In genomic region chr11:94880216-94880615, GRCh38 we compare ENCODE assay signal across 16 cellular contexts.
DNase-seq lines count a peak whose midpoint lies in the region; FAIRE-seq and TF ChIP-seq lines count a peak whose summit lies in the region.
"Had no signal": no experiment of that assay in that cellular context is flagged by ENCODE, and none has a peak within 500 bp of the region (broad histone marks: within the 10 kb centered on the region; RNA-seq: fewer than 3 reads in every experiment).

No MANE protein-coding gene starts in this region.

- CTCF ChIA-PET in HEK293 (lab: Yijun Ruan, JAX) = interaction anchor here (0.6 kb wide), 1 partner anchor 52 kb away, joined by 3 read pairs; no protein-coding TSS in a partner anchor

- no peaks in the 10 kb centered on the region for H3K27me3 ChIP-seq in keratinocyte (ENCODE audit: control insufficient read depth, extremely low read depth, insufficient read depth, low read length)
- H3K27me3 ChIP-seq in suprapubic skin = no peaks in the 10 kb centered on the region

- H3K9me3 ChIP-seq in HEK293 (ENCODE audit: control insufficient read depth, insufficient read depth, low read depth, low read length) (no peaks in the 10 kb centered on the region), keratinocyte (ENCODE audit: control insufficient read depth, low read depth, low read length) (no peaks in the 10 kb centered on the region), suprapubic skin (no peaks in the 10 kb centered on the region)

- H3K4me1 ChIP-seq in HEK293 (ENCODE audit: control insufficient read depth, insufficient read depth, low read length) (no peaks in the 10 kb centered on the region), keratinocyte (ENCODE audit: control insufficient read depth, extremely low read depth, insufficient read depth, low read length) (peaks cover 52% of the 10 kb centered on the region), suprapubic skin (peaks cover 17% of the 10 kb centered on the region)

- POLR2A ChIA-PET in HEK293 (lab: Yijun Ruan, JAX) = no interaction called here

- 96% methylated on average over 4 of the region's 4 CpGs for WGBS in suprapubic skin

- peak; percentile 90 for FAIRE-seq in keratinocyte (lab: Jason Lieb, UNC)
- FAIRE-seq: colon had no signal

- in situ Hi-C loops in Caki2 (cut with HindIII; ENCODE audit: low pct_unique_long_range_greater_than_20kb, low sequenced_read_pairs) = no loop called here

- dilution Hi-C loops in keratinocyte (cut with MboI; ENCODE audit: extremely low pct_ligation_motif_present, low sequenced_read_pairs) = no loop called here

- H3K9me1 ChIP-seq in keratinocyte (ENCODE audit: control insufficient read depth, extremely low read depth, insufficient read depth, low read length) = peaks cover 3% of the 10 kb centered on the region

- no peak overlapping the region for H3K9ac ChIP-seq in keratinocyte (ENCODE audit: control insufficient read depth, extremely low read depth, insufficient read depth, low read length)

- peak; percentile 83 for DNase-seq in Caki2 (ENCODE audit: low read depth)
- DNase-seq in SHP77 (lab: John Stamatoyannopoulos, UW) = peak; percentile 37 to 40
- peak; percentile 58 for DNase-seq in keratinocyte (ENCODE audit: low read depth, low spot score)
- DNase-seq in osteocyte (ENCODE audit: extremely low spot score, unreplicated experiment) = no peak
- DNase-seq in caudate nucleus (lab: John Stamatoyannopoulos, UW) = no peak
- DNase-seq in midbrain (lab: John Stamatoyannopoulos, UW) = no peak
- no peak for DNase-seq in suprapubic skin (ENCODE audit: low spot score in 2 of 2)
- DNase-seq: amniotic stem cell; C1 segment of cervical spinal cord; GF-D8; NCI-H1436 treated with DMSO at 0.1 percent for 48 hours; stimulated activated CD4-positive, alpha-beta T cell treated with anti-CD3 and anti-CD28 coated beads, Interleukin-2, amount 100 ng/mL, for 48 hours had no signal

- TF ChIP-seq CTCF in HEK293 (tag by site-specific recombination; IDR thresholded peaks at IDR 0.05) (no peak), keratinocyte (optimal IDR thresholded peaks at IDR 0.05 in 1 of 3, IDR thresholded peaks at IDR 0.05 in 1 of 3, conservative IDR thresholded peaks at IDR 0.05 in 1 of 3; ENCODE audit: extremely low read depth in 1 of 3, insufficient read depth in 2 of 3, low read length in 3 of 3) (no peak), osteocyte (IDR thresholded peaks at IDR 0.05) (no peak), suprapubic skin (IDR thresholded peaks at IDR 0.05) (no peak)

- peaks cover 0 to 66% of the 10 kb centered on the region in 2 experiments; a peak in 1 of 3 replicates for H3K36me3 ChIP-seq in HEK293 (ENCODE audit: control insufficient read depth in 2 of 2, insufficient read depth in 1 of 2, low read length in 2 of 2)
- H3K36me3 ChIP-seq in keratinocyte (ENCODE audit: control insufficient read depth in 2 of 2, extremely low read depth in 1 of 2, insufficient read depth in 2 of 2, low read length in 2 of 2) = peaks cover 37 to 59% of the 10 kb centered on the region in 2 experiments
- peaks cover 31% of the 10 kb centered on the region for H3K36me3 ChIP-seq in suprapubic skin

- no peak overlapping the region for H3K27ac Mint-ChIP-seq in osteocyte (ENCODE audit: unreplicated experiment)
- H3K27ac Mint-ChIP-seq: IgD-negative memory B cell, nephron had no signal

- H3K9me3 Mint-ChIP-seq in osteocyte (ENCODE audit: unreplicated experiment) = no peaks in the 10 kb centered on the region
- H3K9me3 Mint-ChIP-seq: nephron had no signal

- H3K4me2 ChIP-seq in keratinocyte (ENCODE audit: control insufficient read depth, extremely low read depth, insufficient read depth, low read depth, low read length) = no peak overlapping the region

- H3K4me3 Mint-ChIP-seq in osteocyte (ENCODE audit: unreplicated experiment) = no peak overlapping the region
- H3K4me3 Mint-ChIP-seq: IgD-negative memory B cell, nephron had no signal

- H4K20me1 ChIP-seq in keratinocyte (ENCODE audit: control insufficient read depth, extremely low read depth, insufficient read depth, low read length) = peaks cover 7% of the 10 kb centered on the region

- no peak overlapping the region for H2AFZ ChIP-seq in keratinocyte (ENCODE audit: control insufficient read depth, low read length)

- H3K4me1 Mint-ChIP-seq in osteocyte (ENCODE audit: unreplicated experiment) = peaks cover 28% of the 10 kb centered on the region

- TF ChIP-seq POLR2A in suprapubic skin (IDR thresholded peaks at IDR 0.05) = no peak

- H3K79me2 ChIP-seq in keratinocyte (ENCODE audit: control insufficient read depth, insufficient read depth, low read length) = peaks cover 8% of the 10 kb centered on the region

- no peak for TF ChIP-seq EP300 in suprapubic skin (IDR thresholded peaks at IDR 0.05)

- H3K27ac ChIP-seq in HEK293 (ENCODE audit: extremely low read depth, low read depth, low read length) (no peak overlapping the region), keratinocyte (ENCODE audit: control insufficient read depth, insufficient read depth, low read length) (no peak overlapping the region), caudate nucleus (ENCODE audit: low read depth, low read length) (no peak overlapping the region), suprapubic skin (no peak overlapping the region)

- peaks cover 46% of the 10 kb centered on the region for H3K36me3 Mint-ChIP-seq in osteocyte (ENCODE audit: unreplicated experiment)
- H3K36me3 Mint-ChIP-seq: IgD-negative memory B cell had no signal

- no peak overlapping the region for H3K4me3 ChIP-seq in HEK293 (ENCODE audit: low read depth, low read length)
- H3K4me3 ChIP-seq in keratinocyte (ENCODE audit: control insufficient read depth in 2 of 3, extremely low read depth in 1 of 3, insufficient read depth in 2 of 3, low read depth in 1 of 3, low read length in 3 of 3) = no peak overlapping the region
- H3K4me3 ChIP-seq in suprapubic skin = no peak overlapping the region

- H3K27me3 Mint-ChIP-seq in osteocyte (ENCODE audit: unreplicated experiment) = no peaks in the 10 kb centered on the region

TF ChIP-seq in HEK293, 187 proteins besides CTCF, POLR2A, EP300 and RAD21 (continues in another document):
- TF ChIP-seq OSR2 (tag by site-specific recombination; IDR thresholded peaks at IDR 0.05) (no peak), KLF16 (tag by site-specific recombination; IDR thresholded peaks at IDR 0.05) (no peak), ZBTB17 (tag by site-specific recombination; IDR thresholded peaks at IDR 0.05) (no peak), ZNF549 (tag by site-specific recombination; IDR thresholded peaks at IDR 0.05) (no peak), ZBTB10 (tag by site-specific recombination; IDR thresholded peaks at IDR 0.05) (no peak), SP3 (tag by site-specific recombination; IDR thresholded peaks at IDR 0.05) (no peak), ZNF37A (tag by site-specific recombination; IDR thresholded peaks at IDR 0.05) (no peak), ZNF184 (tag by site-specific recombination; IDR thresholded peaks at IDR 0.05) (peak; percentile 81), TSHZ1 (tag by site-specific recombination; IDR thresholded peaks at IDR 0.05; ENCODE audit: borderline replicate concordance) (peak; percentile 60; the same call in 1 of the 2 replicates), ZNF785 (tag by site-specific recombination; IDR thresholded peaks at IDR 0.05) (no peak)

Comparison
In these comparisons a context has a peak if more than half of its experiments do, and no peak if none do; other contexts are left out.
1. DNase-seq: peak in Caki2 (single experiment), SHP77 (2 of 2) and keratinocyte (single experiment); none in osteocyte (single experiment), caudate nucleus (0 of 61), midbrain (single experiment) and suprapubic skin (0 of 2).